Comparison of ENCODE assay signal across 8 cellular contexts in genomic region chr10:106795619-106796018, GRCh38.
A peak's percentile ranks its signal among the peaks of the same experiment; 100 is the strongest.
DNase-seq lines count a peak whose midpoint lies in the region; ATAC-seq, FAIRE-seq and TF ChIP-seq lines count a peak whose summit lies in the region.

No MANE protein-coding gene starts in this region.

- H3K4me2 ChIP-seq in GM12878 (ENCODE audit: control insufficient read depth, insufficient read depth) = no peak overlapping the region
- no peak overlapping the region for H3K4me2 ChIP-seq in neural cell (ENCODE audit: low read length)

- intact Hi-C loops in GM12878 (cut with micrococcal nuclease; ENCODE audit: unreplicated experiment) = loop anchor here (1.0 to 5.0 kb wide), 7 partner anchors 90 to 1019 kb away; no protein-coding TSS in a partner anchor

- POLR2A ChIA-PET in GM12878 (lab: Charles Lee) = no interaction called here

- no peaks in the 10 kb centered on the region for H3F3A ChIP-seq in neural cell (ENCODE audit: insufficient read depth, low read length, poor library complexity, severe bottlenecking)

- SMC1A ChIA-PET in GM12878 (lab: Charles Lee; ENCODE audit: uncharacterized antibody, unreplicated experiment) = interaction anchor here (0.7 to 2.8 kb wide), 14 partner anchors 9 to 1749 kb away, joined by 3 to 32 read pairs (median 4); no protein-coding TSS in a partner anchor

- H4K20me1 ChIP-seq in GM12878 (ENCODE audit: control insufficient read depth, insufficient read depth) = no peaks in the 10 kb centered on the region
- no peaks in the 10 kb centered on the region for H4K20me1 ChIP-seq in neural cell (ENCODE audit: insufficient read depth)

- H3K79me2 ChIP-seq in GM12878 (ENCODE audit: control insufficient read depth, insufficient read depth, low read length) = no peaks in the 10 kb centered on the region
- H3K79me2 ChIP-seq in neural cell (replicated peaks; ENCODE audit: insufficient read depth, low read length) = no peaks in the 10 kb centered on the region

- RAD21 ChIA-PET in GM12878 (lab: Charles Lee; ENCODE audit: unreplicated experiment) = interaction anchor here (0.8 to 4.2 kb wide), 6 partner anchors 90 to 1409 kb away, joined by 3 to 30 read pairs (median 3); no protein-coding TSS in a partner anchor

- CTCF ChIA-PET in GM12878 (lab: Yijun Ruan, JAX) = interaction anchor here (0.9 to 4.3 kb wide), 14 partner anchors 11 to 468 kb away, joined by 3 to 59 read pairs (median 4); no protein-coding TSS in a partner anchor

- no TSS peak for BruUV-seq in GM12878 (replicated peaks; lab: Mats Ljungman, UMichigan)

- peak; percentile 73 for FAIRE-seq in GM12878 (lab: Jason Lieb, UNC)

- TF ChIP-seq RAD21 in GM12878 (IDR thresholded peaks at IDR 0.05; ENCODE audit: insufficient read depth, low read depth, low read length) (peak; percentile 88), neural cell (conservative IDR thresholded peaks at IDR 0.05) (peak; percentile 58)

- TF ChIP-seq CTCF in GM13976 (IDR thresholded peaks at IDR 0.05; ENCODE audit: borderline replicate concordance, control extremely low read depth, extremely low read depth, insufficient read depth, missing control alignments) = peak; percentile 12
- TF ChIP-seq CTCF in GM12878 (IDR thresholded peaks at IDR 0.05 in 2 of 3, conservative IDR thresholded peaks at IDR 0.05 in 1 of 3; ENCODE audit: control insufficient read depth in 2 of 3, extremely low read depth in 1 of 3, insufficient read depth in 1 of 3, low read depth in 3 of 3, low read length in 3 of 3) = peak; percentile 57 to 78 (median 71)
- peak; percentile 45 for TF ChIP-seq CTCF in neural cell (IDR thresholded peaks at IDR 0.05; ENCODE audit: poor library complexity, severe bottlenecking)

- H3K36me3 ChIP-seq in GM12878 (ENCODE audit: control insufficient read depth in 2 of 2, insufficient read depth in 2 of 2, low read length in 1 of 2) = no peaks in the 10 kb centered on the region
- H3K36me3 ChIP-seq in neural cell (ENCODE audit: insufficient read depth, low read length) = no peaks in the 10 kb centered on the region

- DNase-seq in GM13976 (ENCODE audit: low spot score) = peak; percentile 49
- peak; percentile 20 for DNase-seq in HT1080 (ENCODE audit: low read depth)
- DNase-seq in GM12878 (ENCODE audit: low read depth, low spot score) = peak; percentile 48
- DNase-seq in activated gamma-delta T cell (lab: John Stamatoyannopoulos, UW) = no peak
- DNase-seq in activated CD8-positive, alpha-beta memory T cell treated with anti-CD3 and anti-CD28 coated beads, Interleukin-2, amount 50 U/mL, for 48 hours = no peak
- DNase-seq in NCI-H1694 (lab: John Stamatoyannopoulos, UW) = no peak

- no peaks in the 10 kb centered on the region for H3K4me1 ChIP-seq in GM12878 (ENCODE audit: control insufficient read depth, insufficient read depth, low read length)

- ATAC-seq in GM21619 (IDR thresholded peaks at IDR 0.05; ENCODE audit: unreplicated experiment) = peak; percentile 96
- peak; percentile 98 for ATAC-seq in GM12878

- no peaks in the 10 kb centered on the region for H3K9me2 ChIP-seq in neural cell (ENCODE audit: insufficient read depth, low read length)

- TF ChIP-seq POLR2A in GM12878 (IDR thresholded peaks at IDR 0.05; ENCODE audit: low read depth, low read length) = no peak

- no peak overlapping the region for H3K27ac ChIP-seq in GM12878 (ENCODE audit: control insufficient read depth, insufficient read depth)
- H3K27ac ChIP-seq in neural cell (ENCODE audit: low read length) = no peak overlapping the region

- H3K9me3 ChIP-seq in GM12878 (replicated peaks; ENCODE audit: control insufficient read depth, insufficient read depth, low read length) (no peaks in the 10 kb centered on the region; the same call in 2 of the 3 replicates), neural cell (ENCODE audit: low read length) (no peaks in the 10 kb centered on the region)

- in situ Hi-C loops in GM13976 (cut with MboI; ENCODE audit: low sequenced_read_pairs, unreplicated experiment) (no loop called here), GM12878 (cut with MboI) (no loop called here)

- TF ChIP-seq EP300 in GM12878 (IDR thresholded peaks at IDR 0.05; ENCODE audit: borderline replicate concordance in 1 of 2, control insufficient read depth in 1 of 2, low read depth in 2 of 2, low read length in 2 of 2) (no peak), neural cell (conservative IDR thresholded peaks at IDR 0.05; ENCODE audit: poor library complexity, severe bottlenecking) (no peak)

- H2AFZ ChIP-seq in GM12878 (ENCODE audit: control insufficient read depth, low read depth, low read length) (no peak overlapping the region), neural cell (ENCODE audit: low read depth, low read length) (no peak overlapping the region)

- no peak overlapping the region for H3K4me3 ChIP-seq in GM12878
- no peak overlapping the region for H3K4me3 ChIP-seq in neural cell (ENCODE audit: low read length)

- no peaks in the 10 kb centered on the region for H3K27me3 ChIP-seq in GM12878 (replicated peaks in 1 of 2; ENCODE audit: control insufficient read depth in 2 of 2, insufficient read depth in 2 of 2, low read length in 1 of 2)
- no peaks in the 10 kb centered on the region for H3K27me3 ChIP-seq in neural cell (ENCODE audit: insufficient read depth, low read depth, low read length)

- 27% methylated on average over 4 of the region's 4 CpGs for WGBS in GM12878 (ENCODE audit: insufficient coverage, insufficient replicate concordance, low lambda C conversion rate, missing lambda C conversion rate)

- no peak overlapping the region for H3K9ac ChIP-seq in GM12878 (ENCODE audit: control insufficient read depth, insufficient read depth, low read length)
- H3K9ac ChIP-seq in neural cell (ENCODE audit: low read length) = no peak overlapping the region

TF ChIP-seq in GM12878, 131 proteins besides CTCF, POLR2A, EP300 and RAD21:
- no peak for TF ChIP-seq PAX8 (IDR thresholded peaks at IDR 0.05)
- TF ChIP-seq SMC3 (IDR thresholded peaks at IDR 0.05; ENCODE audit: borderline replicate concordance, low read length) = peak; percentile 97
- TF ChIP-seq YY1 (IDR thresholded peaks at IDR 0.05; ENCODE audit: low read depth, low read length) = peak; percentile 37; the same call in 1 of the 2 replicates
TF ChIP-seq in GM12878: peak in this region for 2.

TF ChIP-seq in neural cell, 6 proteins besides CTCF, POLR2A, EP300 and RAD21:
- peak; percentile 52 for TF ChIP-seq SMC3 (conservative IDR thresholded peaks at IDR 0.05; ENCODE audit: poor library complexity)
- no peak for TF ChIP-seq TAF1 (IDR thresholded peaks at IDR 0.05; ENCODE audit: low read depth)
TF ChIP-seq in neural cell: peak in this region for 1.

Comparison
In these comparisons a context has a peak if more than half of its experiments do, and no peak if none do; other contexts are left out.
1. DNase-seq: peak in GM13976 (single experiment), HT1080 (single experiment) and GM12878 (single experiment); none in activated gamma-delta T cell (single experiment), activated CD8-positive, alpha-beta memory T cell treated with anti-CD3 and anti-CD28 coated beads, Interleukin-2, amount 50 U/mL, for 48 hours (single experiment) and NCI-H1694 (single experiment).
2. CTCF ChIP-seq: peak in every context shown above with its lines; median percentile 71 in GM12878; 45 in neural cell; 12 in GM13976.